ENCODE assay signal across 25 cellular contexts in the genomic region with DNA sequence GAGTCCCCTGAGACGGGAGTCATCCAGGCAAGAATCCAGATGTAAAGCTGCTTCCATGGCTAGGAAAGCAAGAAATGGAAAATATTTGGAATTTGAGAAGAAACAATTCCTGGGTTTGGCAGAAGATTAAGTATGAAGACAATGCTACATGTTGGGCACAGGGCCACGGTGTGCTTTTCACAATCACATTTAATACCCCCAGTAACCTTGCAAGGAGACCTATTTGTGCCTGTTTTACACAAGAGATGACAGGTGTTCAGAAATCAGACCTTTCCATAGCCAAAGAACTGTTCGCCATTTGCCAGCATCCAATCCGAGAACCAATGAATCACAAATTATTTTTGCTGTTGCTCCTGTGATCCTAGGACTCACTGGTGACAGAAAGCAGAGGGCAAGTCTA. TPM values are rescaled to one million over a fixed set of nuclear protein-coding genes. Genes with fewer than 3 reads are reported as not detected.
"Had no signal": no experiment of that assay in that cellular context is flagged by ENCODE, and none has a peak within 500 bp of the region (broad histone marks: within the 10 kb centered on the region; RNA-seq: fewer than 3 reads in every experiment).

No MANE protein-coding gene starts in this region.

- H3K4me3 ChIP-seq: K562, Peyer's patch, SJCRH30 had no signal

- H3K27ac Mint-ChIP-seq: activated CD4-positive, alpha-beta memory T cell treated with anti-CD3 and anti-CD28 coated beads for 36 hours; activated CD4-positive, alpha-beta T cell treated with anti-CD3 and anti-CD28 coated beads, Interleukin-2, amount 10 ng/mL, durations not matched to agents 7 days and 5 days; activated naive CD4-positive, alpha-beta T cell treated with anti-CD3 and anti-CD28 coated beads, Interleukin-2, amount 50 U/mL, for 72 hours; activated naive CD8-positive, alpha-beta T cell treated with anti-CD3 and anti-CD28 coated beads, Interleukin-2, amount 50 U/mL, for 24 hours had no signal

- H3K36me3 ChIP-seq: Peyer's patch, SJCRH30 had no signal

- H3K27ac ChIP-seq: Peyer's patch, RWPE1, SJCRH30, VCaP had no signal

- H3K36me3 Mint-ChIP-seq: activated CD4-positive, alpha-beta memory T cell treated with anti-CD3 and anti-CD28 coated beads for 36 hours; activated naive CD4-positive, alpha-beta T cell treated with anti-CD3 and anti-CD28 coated beads, Interleukin-2, amount 50 U/mL, for 72 hours had no signal

- H3K9ac ChIP-seq: SK-N-SH had no signal

- DNase-seq: activated CD4-positive, alpha-beta memory T cell treated with anti-CD3 and anti-CD28 coated beads for 36 hours; activated CD4-positive, alpha-beta T cell treated with anti-CD3 and anti-CD28 coated beads, Interleukin-2, amount 10 ng/mL, durations not matched to agents 7 days and 5 days; activated CD4-positive, CD25-positive, alpha-beta regulatory T cell; activated CD8-positive, alpha-beta memory T cell treated with anti-CD3 and anti-CD28 coated beads for 24 hours; activated effector memory CD4-positive, alpha-beta T cell treated with anti-CD3 and anti-CD28 coated beads, Interleukin-2, amount 50 U/mL, for 16 hours; activated naive CD4-positive, alpha-beta T cell treated with Interleukin-2 at 50 U/mL for 16 hours; activated naive CD8-positive, alpha-beta T cell treated with anti-CD3 and anti-CD28 coated beads, Interleukin-2, amount 50 U/mL, for 24 hours; activated T-cell treated with anti-CD3 and anti-CD28 coated beads, Interleukin-2, amount 50 U/mL, for 4 hours; amygdala; Karpas-422; NCI-H1048; NCI-H146; NCI-H187 treated with DMSO at 0.1 percent for 48 hours; NCI-H2081 treated with DMSO at 0.1 percent for 48 hours; NCI-H226; NCI-H526 treated with DMSO at 0.1 percent for 48 hours; Peyer's patch; Right ventricle myocardium superior; SJCRH30; SK-N-SH; T-helper 1 cell had no signal

- H3K27me3 Mint-ChIP-seq: activated CD4-positive, alpha-beta memory T cell treated with anti-CD3 and anti-CD28 coated beads for 36 hours; activated CD4-positive, alpha-beta T cell treated with anti-CD3 and anti-CD28 coated beads, Interleukin-2, amount 10 ng/mL, durations not matched to agents 7 days and 5 days; activated naive CD8-positive, alpha-beta T cell treated with anti-CD3 and anti-CD28 coated beads, Interleukin-2, amount 50 U/mL, for 24 hours had no signal

- H3K4me2 ChIP-seq: SK-N-SH had no signal

- H3K9me3 ChIP-seq: Peyer's patch, SJCRH30, SK-N-SH had no signal

- H3K4me1 Mint-ChIP-seq: activated CD4-positive, alpha-beta T cell treated with anti-CD3 and anti-CD28 coated beads, Interleukin-2, amount 10 ng/mL, durations not matched to agents 7 days and 5 days; activated naive CD8-positive, alpha-beta T cell treated with anti-CD3 and anti-CD28 coated beads, Interleukin-2, amount 50 U/mL, for 24 hours had no signal

- ATAC-seq: activated naive CD4-positive, alpha-beta T cell treated with anti-CD3 and anti-CD28 coated beads, Interleukin-2, amount 50 U/mL, for 72 hours; activated naive CD8-positive, alpha-beta T cell treated with anti-CD3 and anti-CD28 coated beads, Interleukin-2, amount 50 U/mL, for 24 hours; activated T-cell treated with anti-CD3 and anti-CD28 coated beads, Interleukin-2, amount 50 U/mL, for 4 hours; K562 had no signal

- H3K4me3 Mint-ChIP-seq: activated CD4-positive, alpha-beta memory T cell treated with anti-CD3 and anti-CD28 coated beads for 36 hours; activated CD4-positive, alpha-beta T cell treated with anti-CD3 and anti-CD28 coated beads, Interleukin-2, amount 10 ng/mL, durations not matched to agents 7 days and 5 days; activated naive CD8-positive, alpha-beta T cell treated with anti-CD3 and anti-CD28 coated beads, Interleukin-2, amount 50 U/mL, for 24 hours; activated T-cell treated with anti-CD3 and anti-CD28 coated beads, Interleukin-2, amount 50 U/mL, for 4 hours had no signal

- H3K27me3 ChIP-seq: Peyer's patch, SJCRH30 had no signal

- H3K4me1 ChIP-seq: Peyer's patch, SJCRH30 had no signal

- H3K9me3 Mint-ChIP-seq: activated CD4-positive, alpha-beta memory T cell treated with anti-CD3 and anti-CD28 coated beads for 36 hours; activated CD4-positive, alpha-beta T cell treated with anti-CD3 and anti-CD28 coated beads, Interleukin-2, amount 10 ng/mL, durations not matched to agents 7 days and 5 days; activated naive CD4-positive, alpha-beta T cell treated with anti-CD3 and anti-CD28 coated beads, Interleukin-2, amount 50 U/mL, for 72 hours; activated naive CD8-positive, alpha-beta T cell treated with anti-CD3 and anti-CD28 coated beads, Interleukin-2, amount 50 U/mL, for 24 hours; activated T-cell treated with anti-CD3 and anti-CD28 coated beads, Interleukin-2, amount 50 U/mL, for 4 hours had no signal

RNA-seq across cellular contexts. Expression of gene KCTD1, which starts 50.5 kb away (rescaled TPM):
- total RNA-seq: K562 had no signal
- polyA plus RNA-seq: K562 had no signal
